Comparison of ENCODE assay signal across 11 cellular contexts in genomic region chr6:2768696-2769095, GRCh38. TPM values are rescaled to one million over a fixed set of nuclear protein-coding genes. Genes with fewer than 3 reads are reported as not detected.
DNase-seq lines count a peak whose midpoint lies in the region; TF ChIP-seq lines count a peak whose summit lies in the region.
"Had no signal": no experiment of that assay in that cellular context is flagged by ENCODE, and none has a peak within 500 bp of the region (broad histone marks: within the 10 kb centered on the region; RNA-seq: fewer than 3 reads in every experiment).

No MANE protein-coding gene starts in this region.

- intact Hi-C loops in OCI-LY7 (cut with micrococcal nuclease; ENCODE audit: unreplicated experiment), result loop anchor here (5.0 to 10.0 kb wide), 4 partner anchors 144 to 1369 kb away; partner anchors contain the start of gene ECI2

- H3K79me2 ChIP-seq in OCI-LY7 (ENCODE audit: insufficient read depth, low read depth, low read length), result peaks cover 78% of the 10 kb centered on the region

- peaks cover 49% of the 10 kb centered on the region for H3K36me3 Mint-ChIP-seq in activated CD4-positive, alpha-beta T cell treated with anti-CD3 and anti-CD28 coated beads, Interleukin-2, amount 10 ng/mL, durations not matched to agents 7 days and 5 days (ENCODE audit: low read depth)
- peaks cover 14% of the 10 kb centered on the region for H3K36me3 Mint-ChIP-seq in endodermal cell (ENCODE audit: low read depth)

- no peak overlapping the region for H3K9ac ChIP-seq in endodermal cell (ENCODE audit: extremely low read depth, low read length, poor library complexity, severe bottlenecking)

- H3K4me1 ChIP-seq in OCI-LY7 (ENCODE audit: insufficient read depth, low read length, poor library complexity, severe bottlenecking) (peaks cover 26% of the 10 kb centered on the region), endodermal cell (ENCODE audit: control insufficient read depth, insufficient read depth, low read length) (peaks cover 4% of the 10 kb centered on the region)

- POLR2A ChIA-PET in activated CD4-positive, alpha-beta T cell treated with anti-CD3 and anti-CD28 coated beads, Interleukin-2, amount 10 ng/mL, durations not matched to agents 7 days and 5 days (lab: Charles Lee), result interaction anchor here (1.1 kb wide), 1 partner anchor 73 kb away, joined by 5 read pairs; the partner anchor contains the start of gene SERPINB1
- POLR2A ChIA-PET in OCI-LY7 (lab: Charles Lee), result interaction anchor here (0.6 to 2.3 kb wide), 9 partner anchors 8 to 394 kb away, joined by 3 to 11 read pairs (median 4); partner anchors contain the start of gene MYLK4

- no peaks in the 10 kb centered on the region for H3K27me3 ChIP-seq in endodermal cell (ENCODE audit: control insufficient read depth, insufficient read depth, low read length, poor library complexity, severe bottlenecking)
- H3K27me3 ChIP-seq: colonic mucosa, tibial nerve had no signal

- BruUV-seq in OCI-LY7 (replicated peaks; lab: Mats Ljungman, UMichigan), result no TSS peak

- peak overlapping the region; percentile 94 for H3K4me3 Mint-ChIP-seq in activated CD4-positive, alpha-beta T cell treated with anti-CD3 and anti-CD28 coated beads, Interleukin-2, amount 10 ng/mL, durations not matched to agents 7 days and 5 days
- H3K4me3 Mint-ChIP-seq in endodermal cell, result no peak overlapping the region

- H3K27me3 Mint-ChIP-seq in activated CD4-positive, alpha-beta T cell treated with anti-CD3 and anti-CD28 coated beads, Interleukin-2, amount 10 ng/mL, durations not matched to agents 7 days and 5 days, result no peaks in the 10 kb centered on the region
- no peaks in the 10 kb centered on the region for H3K27me3 Mint-ChIP-seq in endodermal cell (ENCODE audit: insufficient read depth)

- no peak for DNase-seq in activated CD4-positive, alpha-beta T cell treated with anti-CD3 and anti-CD28 coated beads, Interleukin-2, amount 10 ng/mL, durations not matched to agents 7 days and 5 days
- DNase-seq in activated CD4-positive, alpha-beta T cell treated with anti-CD3 and anti-CD28 coated beads, Interleukin-2, amount 50 U/mL, for 1 hour, result no peak
- DNase-seq in OCI-LY7 (ENCODE audit: low spot score), result no peak
- DNase-seq in endodermal cell, result no peak
- no peak for DNase-seq in retinal pigment epithelial cell (ENCODE audit: low read depth)
- DNase-seq in foreskin melanocyte, result no peak
- no peak for DNase-seq in NCI-H1105 treated with DMSO at 0.1 percent for 48 hours (lab: John Stamatoyannopoulos, UW)
- DNase-seq in SIG-M5 (lab: John Stamatoyannopoulos, UW), result no peak
- DNase-seq: activated CD4-positive, alpha-beta T cell treated with anti-CD3 and anti-CD28 coated beads, Interleukin-2, amount 50 U/mL, for 4 hours; colonic mucosa had no signal

- H3K4me2 ChIP-seq in OCI-LY7 (ENCODE audit: low read length), result peak overlapping the region; percentile 92

- H3K36me3 ChIP-seq in OCI-LY7 (ENCODE audit: insufficient read depth, low read length), result peaks cover 59% of the 10 kb centered on the region
- H3K36me3 ChIP-seq in endodermal cell (ENCODE audit: control insufficient read depth, insufficient read depth, low read length), result peaks cover 38% of the 10 kb centered on the region
- H3K36me3 ChIP-seq: colonic mucosa had no signal

- TF ChIP-seq CTCF in OCI-LY7 (conservative IDR thresholded peaks at IDR 0.05; ENCODE audit: low read length) (no peak), endodermal cell (conservative IDR thresholded peaks at IDR 0.05) (no peak), retinal pigment epithelial cell (conservative IDR thresholded peaks at IDR 0.05; ENCODE audit: low read depth, low read length) (no peak)

- no peaks in the 10 kb centered on the region for H3K9me3 ChIP-seq in OCI-LY7 (ENCODE audit: low read length)
- no peaks in the 10 kb centered on the region for H3K9me3 ChIP-seq in endodermal cell (ENCODE audit: control insufficient read depth, low read length)
- H3K9me3 ChIP-seq: colonic mucosa, tibial nerve had no signal

- no peaks in the 10 kb centered on the region for H3K9me2 ChIP-seq in OCI-LY7 (ENCODE audit: insufficient read depth, low read length)

- H3K4me3 ChIP-seq in OCI-LY7 (ENCODE audit: low read depth, low read length, poor library complexity, severe bottlenecking), result peak overlapping the region; percentile 91
- peak overlapping the region; percentile 93 for H3K4me3 ChIP-seq in endodermal cell (ENCODE audit: low read length)
- H3K4me3 ChIP-seq in retinal pigment epithelial cell (ENCODE audit: low read length), result peak overlapping the region; percentile 87
- H3K4me3 ChIP-seq: colonic mucosa had no signal

- no peak overlapping the region for H2AFZ ChIP-seq in OCI-LY7 (ENCODE audit: low read length)

- peaks cover 58% of the 10 kb centered on the region for H3K4me1 Mint-ChIP-seq in activated CD4-positive, alpha-beta T cell treated with anti-CD3 and anti-CD28 coated beads, Interleukin-2, amount 10 ng/mL, durations not matched to agents 7 days and 5 days
- peaks cover 34% of the 10 kb centered on the region for H3K4me1 Mint-ChIP-seq in endodermal cell

- WGBS in endodermal cell (ENCODE audit: insufficient coverage in 1 of 2, insufficient read length in 1 of 2), 2 experiments, result 76 to 81% methylated on average over 5 to 6 of the region's 6 CpGs

- H3K9me3 Mint-ChIP-seq in activated CD4-positive, alpha-beta T cell treated with anti-CD3 and anti-CD28 coated beads, Interleukin-2, amount 10 ng/mL, durations not matched to agents 7 days and 5 days, result no peaks in the 10 kb centered on the region
- H3K9me3 Mint-ChIP-seq in endodermal cell, result no peaks in the 10 kb centered on the region

- peaks cover 43% of the 10 kb centered on the region for H4K20me1 ChIP-seq in OCI-LY7 (ENCODE audit: insufficient read depth, low read length)

- H3K27ac Mint-ChIP-seq in activated CD4-positive, alpha-beta T cell treated with anti-CD3 and anti-CD28 coated beads, Interleukin-2, amount 10 ng/mL, durations not matched to agents 7 days and 5 days, result peak overlapping the region; percentile 42
- H3K27ac Mint-ChIP-seq in endodermal cell, result no peak overlapping the region

- CTCF ChIA-PET in activated CD4-positive, alpha-beta T cell treated with anti-CD3 and anti-CD28 coated beads, Interleukin-2, amount 10 ng/mL, durations not matched to agents 7 days and 5 days (lab: Charles Lee), result interaction anchor here (0.7 to 3.2 kb wide), 14 partner anchors 11 to 483 kb away, joined by 3 to 8 read pairs (median 4); partner anchors contain the start of gene SERPINB1
- CTCF ChIA-PET in OCI-LY7 (lab: Charles Lee; ENCODE audit: unreplicated experiment), result interaction anchor here (0.8 kb wide), 1 partner anchor 22 kb away, joined by 3 read pairs; no protein-coding TSS in a partner anchor

- no peak overlapping the region for H3K27ac ChIP-seq in OCI-LY7 (ENCODE audit: low read depth, low read length, poor library complexity, severe bottlenecking)
- H3K27ac ChIP-seq in endodermal cell (ENCODE audit: low read depth, low read length), result no peak overlapping the region

RNA-seq across cellular contexts. Expression of gene WRNIP1, which starts 3.5 kb away (rescaled TPM):
- total RNA-seq in activated CD4-positive, alpha-beta T cell treated with anti-CD3 and anti-CD28 coated beads, Interleukin-2, amount 10 ng/mL, durations not matched to agents 7 days and 5 days, result 10 to 100 TPM; 48.0 to 50.5 TPM
- total RNA-seq in OCI-LY7 (2014; rRNA removed; shearing (Covaris generic)), result 38.1 and 54.2 TPM in 2 replicates
- total RNA-seq in OCI-LY7 (2022) (40.0 and 43.8 TPM in 2 replicates), endodermal cell (10 to 100 TPM; 30.8 to 33.2 TPM)
- polyA plus RNA-seq in endodermal cell (2013, experiment 1 of 2), result 29.7 TPM
- 28.8 TPM for polyA plus RNA-seq in endodermal cell (2013, experiment 2 of 2)

RNA-seq across cellular contexts. Expression of gene MYLK4, which starts 18.0 kb away (rescaled TPM):
- under 1 TPM; 0.62 to 0.69 TPM for total RNA-seq in activated CD4-positive, alpha-beta T cell treated with anti-CD3 and anti-CD28 coated beads, Interleukin-2, amount 10 ng/mL, durations not matched to agents 7 days and 5 days
- 0.13 and 0.16 TPM in 2 replicates for total RNA-seq in OCI-LY7 (2014; rRNA removed; shearing (Covaris generic))
- 0.24 and 0.36 TPM in 2 replicates for total RNA-seq in OCI-LY7 (2022)
- total RNA-seq in endodermal cell, result under 1 TPM; 0.18 to 0.20 TPM
- 0.21 TPM for polyA plus RNA-seq in endodermal cell (2013, experiment 1 of 2)
- polyA plus RNA-seq in endodermal cell (2013, experiment 2 of 2), result 0.08 TPM
